Comparison of ENCODE assay signal across 8 cellular contexts in the genomic region with DNA sequence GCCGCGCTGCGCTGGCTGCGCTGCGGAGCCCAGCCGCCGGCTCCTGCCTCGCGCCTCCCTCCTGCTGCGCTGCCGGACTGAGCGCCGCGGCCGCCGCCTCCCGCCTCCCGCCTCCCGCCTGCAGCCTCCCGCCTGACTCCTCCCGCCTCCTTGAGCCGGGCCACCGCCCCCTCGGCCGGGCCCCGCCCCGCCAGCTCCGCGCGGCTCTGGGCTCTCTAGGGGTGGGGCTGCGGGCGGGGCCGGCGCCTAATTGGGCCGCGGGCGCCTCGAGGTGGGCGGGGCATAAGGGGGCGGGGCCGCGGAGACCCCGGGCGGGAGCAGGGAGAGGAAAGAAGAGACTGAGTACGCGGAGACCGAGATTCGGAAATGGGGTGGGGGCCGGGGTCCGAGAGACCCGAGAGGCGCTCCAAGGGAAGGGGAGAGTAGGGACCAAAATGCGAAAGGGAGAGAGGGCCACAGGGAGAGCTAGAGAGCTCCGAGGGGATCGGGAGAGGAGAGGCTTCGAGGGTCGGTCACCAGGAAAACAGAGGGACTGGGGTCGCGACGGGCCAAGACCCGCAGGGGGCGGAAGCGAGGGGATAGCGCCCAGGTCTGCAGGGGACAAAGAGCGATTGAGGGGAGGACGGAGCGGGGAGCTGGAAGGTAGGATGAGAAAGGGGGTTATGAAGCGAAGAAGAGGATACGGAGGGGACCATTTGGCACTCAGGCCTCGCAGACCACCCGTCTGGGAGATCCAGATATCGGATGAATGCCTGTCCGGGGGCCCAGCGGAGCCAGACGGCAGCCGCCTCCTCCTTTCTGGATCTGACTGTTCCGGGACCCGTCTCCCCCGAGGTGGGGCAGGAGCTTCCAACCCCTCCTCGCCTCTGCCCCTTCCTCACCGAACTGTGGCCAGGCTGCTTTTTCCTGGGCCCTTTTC. TPM values are rescaled to one million over a fixed set of nuclear protein-coding genes. Genes with fewer than 3 reads are reported as not detected.
DNase-seq lines count a peak whose midpoint lies in the region; ATAC-seq and TF ChIP-seq lines count a peak whose summit lies in the region.

A gene (minus strand): TSS at position 79 of the 919 bp plus-strand sequence. CDS start 255 bp downstream, outside the sequence.

- H3K4me1 Mint-ChIP-seq in WTC11, result peaks cover 36% of the 10 kb centered on the region

- no TSS peak for BruUV-seq in mammary epithelial cell (replicated peaks; lab: Mats Ljungman, UMichigan)

- CTCF ChIA-PET in WTC11 (lab: Charles Lee), result interaction anchor here (0.5 to 5.5 kb wide), 39 partner anchors 9 to 702 kb away, joined by 3 to 117 read pairs (median 4); a partner anchor contains a TSS
- CTCF ChIA-PET in mammary epithelial cell (lab: Charles Lee; ENCODE audit: low non-redundant PET), result interaction anchor here (0.6 kb wide), 2 partner anchors 81 to 180 kb away, joined by 4 to 6 read pairs; no protein-coding TSS in a partner anchor

- dilution Hi-C loops in mammary epithelial cell (cut with HindIII; ENCODE audit: low sequenced_read_pairs), result no loop called here

- H3K27ac ChIP-seq in mammary epithelial cell (ENCODE audit: insufficient read depth, low read depth, low read length) (no peak within 1 kb of the TSS), spleen (no peak within 1 kb of the TSS)

- H3K4me1 ChIP-seq in mammary epithelial cell (ENCODE audit: insufficient read depth, low read length), result peaks cover 44% of the 10 kb centered on the region
- peaks cover 19 to 53% (median 38%) of the 10 kb centered on the region in 6 donors for H3K4me1 ChIP-seq in spleen

- H3K4me3 ChIP-seq in mammary epithelial cell (replicated peaks in 1 of 3; ENCODE audit: insufficient read depth in 1 of 3, low read depth in 2 of 3, low read length in 3 of 3) (peak within 1 kb of the TSS; percentile 45 to 61 (median 49)), spleen (peak within 1 kb of the TSS; percentile 12 to 68 (median 39))

- peak within 1 kb of the TSS; percentile 87 for H3K27ac Mint-ChIP-seq in WTC11

- H3K27me3 ChIP-seq in mammary epithelial cell (ENCODE audit: insufficient read depth, low read length) (peaks cover 14% of the 10 kb centered on the region), spleen (replicated peaks in 1 of 7) (peaks cover 4 to 100% (median 63%) of the 10 kb centered on the region in 7 donors)

- no peaks in the 10 kb centered on the region for H4K20me1 ChIP-seq in mammary epithelial cell (ENCODE audit: insufficient read depth, low read length)

- H3K79me2 ChIP-seq in mammary epithelial cell (ENCODE audit: insufficient read depth, low read length), result no peaks in the 10 kb centered on the region

- peaks cover 69% of the 10 kb centered on the region for H3K27me3 Mint-ChIP-seq in WTC11 (ENCODE audit: low read depth)

- intact Hi-C loops in mammary epithelial cell (cut with micrococcal nuclease) (loop anchor here (1.0 to 5.0 kb wide), 3 partner anchors 8 to 84 kb away; a partner anchor contains a TSS), spleen (cut with DNase I; ENCODE audit: low total_unique reads) (loop anchor here (5.0 kb wide), 1 partner anchor 49 kb away; no protein-coding TSS in a partner anchor)

- no peaks in the 10 kb centered on the region for H3K36me3 Mint-ChIP-seq in WTC11

- H3K9me3 Mint-ChIP-seq in WTC11, result no peaks in the 10 kb centered on the region

- in situ Hi-C loops in mammary epithelial cell (cut with MboI; ENCODE audit: low sequenced_read_pairs in 2 of 2), result no loop called here

- peak within 1 kb of the TSS; percentile 91 for H3K4me2 ChIP-seq in mammary epithelial cell (ENCODE audit: insufficient read depth, low read depth, low read length)

- no peak for TF ChIP-seq POLR2A in spleen (IDR thresholded peaks at IDR 0.05)

- TF ChIP-seq CTCF in WTC11 (IDR thresholded peaks at IDR 0.05) (no peak), mammary epithelial cell (conservative IDR thresholded peaks at IDR 0.05 in 1 of 2, IDR thresholded peaks at IDR 0.05 in 1 of 2; ENCODE audit: extremely low read depth in 1 of 2, insufficient read depth in 1 of 2, low read depth in 1 of 2, low read length in 2 of 2) (peak in 1 of 2 donors; percentile 18), spleen (IDR thresholded peaks at IDR 0.05 in 8 of 11, conservative IDR thresholded peaks at IDR 0.05 in 3 of 11) (peak in 1 of 11 experiments; percentile 12)

- H3K9me3 ChIP-seq in mammary epithelial cell (replicated peaks; ENCODE audit: insufficient read depth, low read length) (no peaks in the 10 kb centered on the region), spleen (no peaks in the 10 kb centered on the region)

- DNase-seq in NCI-H2107 treated with DMSO at 0.1 percent for 48 hours (lab: John Stamatoyannopoulos, UW; ENCODE audit: unreplicated experiment), result peak; percentile 34
- peak; percentile 97 for DNase-seq in WTC11 (ENCODE audit: low spot score)
- DNase-seq in mammary epithelial cell, result peak; percentile 87
- peak; percentile 89 for DNase-seq in iris pigment epithelial cell (ENCODE audit: low read depth)
- DNase-seq in spleen, result peak; percentile 94

- WGBS in mammary epithelial cell (ENCODE audit: low coverage, missing lambda C conversion rate), result 58% methylated on average over 7 of the region's 81 CpGs
- WGBS in spleen, 5 donors, result 1 to 4% (median 3%) methylated on average over 48 to 81 of the region's 81 CpGs

- peak within 1 kb of the TSS; percentile 92 for H3K4me3 Mint-ChIP-seq in WTC11

- H3K9ac ChIP-seq in mammary epithelial cell (ENCODE audit: insufficient read depth, low read length), result no peak within 1 kb of the TSS

- POLR2A ChIA-PET in WTC11 (lab: Charles Lee), result interaction anchor here (1.3 to 2.0 kb wide), 2 partner anchors 9 to 19 kb away, joined by 3 to 8 read pairs; no protein-coding TSS in a partner anchor

- H3K36me3 ChIP-seq in mammary epithelial cell (ENCODE audit: insufficient read depth, low read length), result no peaks in the 10 kb centered on the region
- no peaks in the 10 kb centered on the region for H3K36me3 ChIP-seq in spleen

- peak within 1 kb of the TSS; percentile 81 for H2AFZ ChIP-seq in mammary epithelial cell (ENCODE audit: low read depth, low read length)

- ATAC-seq in GM18502 (IDR thresholded peaks at IDR 0.05; ENCODE audit: poor library complexity, unreplicated experiment) (peak; percentile 90), HG03039 (IDR thresholded peaks at IDR 0.05; ENCODE audit: unreplicated experiment) (peak; percentile 73), WTC11 (peak; percentile 78), GM21367 (IDR thresholded peaks at IDR 0.05; ENCODE audit: unreplicated experiment) (no peak)

TF ChIP-seq in WTC11, 78 proteins besides CTCF, POLR2A, EP300 and RAD21 (continues in another document):
- TF ChIP-seq ZNF263 (CRISPR knock-in tag; IDR thresholded peaks at IDR 0.05; ENCODE audit: low read depth) (peak; percentile 18; the same call in 1 of the 2 replicates), ZNF423 (CRISPR knock-in tag; IDR thresholded peaks at IDR 0.05) (0 out of 2 replicates have a peak, but pooled peaks have one; percentile 4), NFE2L1 (CRISPR knock-in tag; IDR thresholded peaks at IDR 0.05) (peak; percentile 34; the same call in 1 of the 2 replicates), FOXP1 (CRISPR knock-in tag; IDR thresholded peaks at IDR 0.05; ENCODE audit: borderline replicate concordance) (0 out of 2 replicates have a peak, but pooled peaks have one; percentile 35), SP1 (CRISPR knock-in tag; conservative IDR thresholded peaks at IDR 0.05) (peak; percentile 87), MYBL2 (CRISPR knock-in tag; IDR thresholded peaks at IDR 0.05) (0 out of 2 replicates have a peak, but pooled peaks have one; percentile 27), TEAD4 (CRISPR knock-in tag; IDR thresholded peaks at IDR 0.05) (no peak), ZNF232 (CRISPR knock-in tag; IDR thresholded peaks at IDR 0.05) (no peak)
- TF ChIP-seq, protein P1, sequence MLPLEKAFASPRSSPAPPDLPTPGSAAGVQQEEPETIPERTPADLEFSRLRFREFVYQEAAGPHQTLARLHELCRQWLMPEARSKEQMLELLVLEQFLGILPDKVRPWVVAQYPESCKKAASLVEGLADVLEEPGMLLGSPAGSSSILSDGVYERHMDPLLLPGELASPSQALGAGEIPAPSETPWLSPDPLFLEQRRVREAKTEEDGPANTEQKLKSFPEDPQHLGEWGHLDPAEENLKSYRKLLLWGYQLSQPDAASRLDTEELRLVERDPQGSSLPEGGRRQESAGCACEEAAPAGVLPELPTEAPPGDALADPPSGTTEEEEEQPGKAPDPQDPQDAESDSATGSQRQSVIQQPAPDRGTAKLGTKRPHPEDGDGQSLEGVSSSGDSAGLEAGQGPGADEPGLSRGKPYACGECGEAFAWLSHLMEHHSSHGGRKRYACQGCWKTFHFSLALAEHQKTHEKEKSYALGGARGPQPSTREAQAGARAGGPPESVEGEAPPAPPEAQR (CRISPR knock-in tag; IDR thresholded peaks at IDR 0.05), result no peak
- TF ChIP-seq, protein P2, sequence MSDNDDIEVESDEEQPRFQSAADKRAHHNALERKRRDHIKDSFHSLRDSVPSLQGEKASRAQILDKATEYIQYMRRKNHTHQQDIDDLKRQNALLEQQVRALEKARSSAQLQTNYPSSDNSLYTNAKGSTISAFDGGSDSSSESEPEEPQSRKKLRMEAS (CRISPR knock-in tag; IDR thresholded peaks at IDR 0.05), result no peak
- TF ChIP-seq, protein P3, sequence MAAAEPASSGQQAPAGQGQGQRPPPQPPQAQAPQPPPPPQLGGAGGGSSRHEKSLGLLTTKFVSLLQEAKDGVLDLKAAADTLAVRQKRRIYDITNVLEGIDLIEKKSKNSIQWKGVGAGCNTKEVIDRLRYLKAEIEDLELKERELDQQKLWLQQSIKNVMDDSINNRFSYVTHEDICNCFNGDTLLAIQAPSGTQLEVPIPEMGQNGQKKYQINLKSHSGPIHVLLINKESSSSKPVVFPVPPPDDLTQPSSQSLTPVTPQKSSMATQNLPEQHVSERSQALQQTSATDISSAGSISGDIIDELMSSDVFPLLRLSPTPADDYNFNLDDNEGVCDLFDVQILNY (CRISPR knock-in tag; IDR thresholded peaks at IDR 0.05), result peak; percentile 63; the same call in 1 of the 2 replicates

RNA-seq across cellular contexts. Expression of the gene that starts here (rescaled TPM):
- total RNA-seq in WTC11 (2021), result 13.4 to 16.8 TPM (median 15.6 TPM) in 3 replicates
- total RNA-seq in mammary epithelial cell, result under 1 TPM in 1 of 2 donors, not detected in 1; 0.54 TPM
- polyA plus RNA-seq in mammary epithelial cell, result 1.9 TPM
- not detected for polyA minus RNA-seq in mammary epithelial cell
- total RNA-seq in spleen, result under 1 TPM in 1 of 7 donors, not detected in 6; 0.20 TPM
- polyA plus RNA-seq in spleen, result under 1 TPM in 1 of 3 donors, not detected in 2; 0.38 TPM

Comparison
In these comparisons a context has a peak if more than half of its experiments do, and no peak if none do; other contexts are left out.
1. Peak in DNase-seq and H3K4me3 ChIP-seq in spleen; RNA of the gene not detected or under 1 TPM.
2. DNase-seq: peak in every context shown above with its lines; median percentile 97 in WTC11; 94 in spleen; 89 in iris pigment epithelial cell; 87 in mammary epithelial cell; 34 in NCI-H2107 treated with DMSO at 0.1 percent for 48 hours.